In genomic region chr6:112218563-112218962, GRCh38 we compare ENCODE assay signal across 17 cellular contexts. TPM values are rescaled to one million over a fixed set of nuclear protein-coding genes. Genes with fewer than 3 reads are reported as not detected.
DNase-seq lines count a peak whose midpoint lies in the region; ATAC-seq and TF ChIP-seq lines count a peak whose summit lies in the region.
"Had no signal": no experiment of that assay in that cellular context is flagged by ENCODE, and none has a peak within 500 bp of the region (broad histone marks: within the 10 kb centered on the region; RNA-seq: fewer than 3 reads in every experiment).

No MANE protein-coding gene starts in this region.

- no peak overlapping the region for H2AK9ac ChIP-seq in IMR-90 (replicated peaks; ENCODE audit: low read depth, low read length, poor library complexity)

- H3K4me3 ChIP-seq in IMR-90 (ENCODE audit: insufficient read depth, low read depth, low read length) = no peak overlapping the region
- H3K4me3 ChIP-seq in adipocyte (ENCODE audit: low read length) = no peak overlapping the region
- H3K4me3 ChIP-seq in heart right ventricle = no peak overlapping the region
- H3K4me3 ChIP-seq in sigmoid colon = no peak overlapping the region

- H3K9me3 ChIP-seq in IMR-90 (ENCODE audit: control insufficient read depth, insufficient read depth, low read length) (no peaks in the 10 kb centered on the region), adipocyte (ENCODE audit: control insufficient read depth, low read length) (no peaks in the 10 kb centered on the region), heart right ventricle (no peaks in the 10 kb centered on the region), sigmoid colon (no peaks in the 10 kb centered on the region)

- intact Hi-C loops in IMR-90 (cut with micrococcal nuclease) (loop anchor here (5.0 kb wide), 1 partner anchor 34 kb away; the partner anchor contains the start of gene LAMA4), heart right ventricle (cut with DNase I) (loop anchor here in 5 of 10 donors (5.0 kb wide), 1 partner anchor 34 kb away; the partner anchor contains the start of gene LAMA4 (in 5 of the 5)), sigmoid colon (cut with DNase I) (no loop called here)
- intact Hi-C loops in activated CD4-positive, alpha-beta memory T cell treated with anti-CD3 and anti-CD28 coated beads for 36 hours (cut with micrococcal nuclease) = no loop called here

- TF ChIP-seq POLR2A in IMR-90 (IDR thresholded peaks at IDR 0.05; ENCODE audit: low read depth, low read length) (no peak), sigmoid colon (IDR thresholded peaks at IDR 0.05) (no peak)

- peaks cover 5% of the 10 kb centered on the region; the same call in 1 of the 2 replicates for H3K36me3 ChIP-seq in IMR-90 (ENCODE audit: control insufficient read depth, insufficient read depth, low read length)
- H3K36me3 ChIP-seq in adipocyte (ENCODE audit: control insufficient read depth, insufficient read depth, low read length, severe bottlenecking) = peaks cover 28% of the 10 kb centered on the region
- peaks cover 0 to 29% (median 0%) of the 10 kb centered on the region in 9 donors for H3K36me3 ChIP-seq in heart right ventricle
- peaks cover 0 to 20% (median 7%) of the 10 kb centered on the region in 4 donors for H3K36me3 ChIP-seq in sigmoid colon

- H3K4me1 ChIP-seq in IMR-90 (ENCODE audit: control insufficient read depth, insufficient read depth, low read length) (peaks cover 28% of the 10 kb centered on the region), adipocyte (ENCODE audit: control insufficient read depth, insufficient read depth, low read length) (peaks cover 93% of the 10 kb centered on the region), heart right ventricle (peaks cover 12 to 100% (median 93%) of the 10 kb centered on the region in 9 donors), sigmoid colon (peaks cover 0 to 91% (median 85%) of the 10 kb centered on the region in 4 donors)

- dilution Hi-C loops in IMR-90 (cut with HindIII; ENCODE audit: low sequenced_read_pairs, unreplicated experiment) = no loop called here

- POLR2A ChIA-PET in IMR-90 (lab: Charles Lee; ENCODE audit: unreplicated experiment) = no interaction called here
- POLR2A ChIA-PET in activated CD4-positive, alpha-beta memory T cell treated with anti-CD3 and anti-CD28 coated beads for 36 hours (lab: Charles Lee) = no interaction called here

- H3K27me3 ChIP-seq in IMR-90 (ENCODE audit: control insufficient read depth, insufficient read depth, low read length) (no peaks in the 10 kb centered on the region), adipocyte (replicated peaks; ENCODE audit: control insufficient read depth, insufficient read depth, low read length) (no peaks in the 10 kb centered on the region), heart right ventricle (no peaks in the 10 kb centered on the region), sigmoid colon (no peaks in the 10 kb centered on the region)

- no peaks in the 10 kb centered on the region; a peak in 1 of 4 replicates for H3K79me1 ChIP-seq in IMR-90 (ENCODE audit: low read depth in 1 of 2, low read length in 2 of 2)

- peak overlapping the region; percentile 37 for H2AK5ac ChIP-seq in IMR-90 (ENCODE audit: low read depth, low read length)

- no peak overlapping the region for H3K27ac Mint-ChIP-seq in activated CD4-positive, alpha-beta memory T cell treated with anti-CD3 and anti-CD28 coated beads for 36 hours
- H3K27ac Mint-ChIP-seq: activated naive CD4-positive, alpha-beta T cell treated with anti-CD3 and anti-CD28 coated beads, Interleukin-2, amount 10 ng/mL, durations not matched to agents 7 days and 5 days; T-cell had no signal

- no peak overlapping the region for H2AFZ ChIP-seq in IMR-90 (replicated peaks; ENCODE audit: low read length, poor library complexity)
- H2AFZ ChIP-seq: parathyroid adenoma had no signal

- in situ Hi-C loops in IMR-90 (cut with MboI; ENCODE audit: low sequenced_read_pairs) = no loop called here

- H3K9ac ChIP-seq in IMR-90 (ENCODE audit: low read depth, low read length) (no peak overlapping the region), adipocyte (ENCODE audit: low read length) (peak overlapping the region; percentile 4)
- H3K9ac ChIP-seq: parathyroid adenoma had no signal

- peak overlapping the region; percentile 70 for H3K4ac ChIP-seq in IMR-90 (ENCODE audit: low read depth, low read length)

- H4K8ac ChIP-seq in IMR-90 (ENCODE audit: low read depth in 2 of 2, low read length in 2 of 2) = peak overlapping the region; percentile 10 to 42; a peak in 1 of 4 replicates

- H3K4me2 ChIP-seq in IMR-90 (ENCODE audit: low read depth, low read length) = no peak overlapping the region

- H2BK20ac ChIP-seq in IMR-90 (ENCODE audit: low read depth, low read length) = peak overlapping the region; percentile 20; the same call in 1 of the 2 replicates

- no peaks in the 10 kb centered on the region for H3K9me3 Mint-ChIP-seq in activated CD4-positive, alpha-beta memory T cell treated with anti-CD3 and anti-CD28 coated beads for 36 hours
- H3K9me3 Mint-ChIP-seq: activated naive CD4-positive, alpha-beta T cell treated with anti-CD3 and anti-CD28 coated beads, Interleukin-2, amount 10 ng/mL, durations not matched to agents 7 days and 5 days; T-cell had no signal

- H3K23ac ChIP-seq in IMR-90 (ENCODE audit: low read depth, low read length) = peak overlapping the region; percentile 35

- H3K14ac ChIP-seq in IMR-90 (replicated peaks; ENCODE audit: low read depth, low read length) = peak overlapping the region; percentile 46

- H3K18ac ChIP-seq in IMR-90 (ENCODE audit: low read depth, low read length) = peak overlapping the region; percentile 84

- DNase-seq in IMR-90 = no peak
- DNase-seq in adipocyte (ENCODE audit: low read depth) = no peak
- peak; percentile 56 to 74 for DNase-seq in heart right ventricle
- DNase-seq in sigmoid colon = peak; percentile 90
- no peak for DNase-seq in activated CD4-positive, alpha-beta memory T cell treated with anti-CD3 and anti-CD28 coated beads for 36 hours
- DNase-seq in NCI-H2196 treated with DMSO at 0.1 percent for 48 hours (lab: John Stamatoyannopoulos, UW; ENCODE audit: unreplicated experiment) = no peak
- DNase-seq: activated CD4-positive, alpha-beta T cell treated with anti-CD3 and anti-CD28 coated beads for 4 hours; activated naive CD4-positive, alpha-beta T cell treated with anti-CD3 and anti-CD28 coated beads, Interleukin-2, amount 10 ng/mL, durations not matched to agents 7 days and 5 days; glutamatergic neuron; mammary epithelial cell; stimulated activated CD4-positive, alpha-beta T cell treated with anti-CD3 and anti-CD28 coated beads, Interleukin-1b, Interleukin-23, amount 100 ng/mL, for 48 hours; stimulated activated naive CD4-positive, alpha-beta T cell; T-cell had no signal

- H3K27ac ChIP-seq in IMR-90 (ENCODE audit: insufficient read depth, low read length) (peak overlapping the region; percentile 2), heart right ventricle (peak overlapping the region; percentile 6 to 86 (median 70)), sigmoid colon (peak overlapping the region; percentile 79 to 89 (median 84))
- H3K27ac ChIP-seq: C4-2B, parathyroid adenoma had no signal

- H3K4me1 Mint-ChIP-seq in activated CD4-positive, alpha-beta memory T cell treated with anti-CD3 and anti-CD28 coated beads for 36 hours (ENCODE audit: low read depth) = no peaks in the 10 kb centered on the region
- H3K4me1 Mint-ChIP-seq: activated naive CD4-positive, alpha-beta T cell treated with anti-CD3 and anti-CD28 coated beads, Interleukin-2, amount 10 ng/mL, durations not matched to agents 7 days and 5 days had no signal

- H2BK15ac ChIP-seq in IMR-90 (ENCODE audit: low read depth, low read length) = peak overlapping the region; percentile 54; the same call in 2 of the 3 replicates

- peaks cover 6% of the 10 kb centered on the region for H3K27me3 Mint-ChIP-seq in activated CD4-positive, alpha-beta memory T cell treated with anti-CD3 and anti-CD28 coated beads for 36 hours

- peak overlapping the region; percentile 57 for H4K91ac ChIP-seq in IMR-90 (ENCODE audit: insufficient read depth, low read depth, low read length)

- TF ChIP-seq CTCF in IMR-90 (conservative IDR thresholded peaks at IDR 0.05; ENCODE audit: low read depth, low read length) = no peak
- TF ChIP-seq CTCF in heart right ventricle (IDR thresholded peaks at IDR 0.05) = no peak
- TF ChIP-seq CTCF in sigmoid colon (IDR thresholded peaks at IDR 0.05) = no peak

- ATAC-seq in IMR-90 (ENCODE audit: low read depth) = no peak
- ATAC-seq in heart right ventricle = peak; percentile 12 to 91 (median 53)
- no peak for ATAC-seq in HG02840 (IDR thresholded peaks at IDR 0.05; ENCODE audit: low FRiP score, unreplicated experiment)
- ATAC-seq in HG03442 (IDR thresholded peaks at IDR 0.05; ENCODE audit: unreplicated experiment) = no peak
- ATAC-seq: T-cell had no signal

- peak overlapping the region; percentile 37; the same call in 1 of the 2 replicates for H2BK120ac ChIP-seq in IMR-90 (ENCODE audit: low read depth, low read length)

- no peak overlapping the region for H3K56ac ChIP-seq in IMR-90 (ENCODE audit: extremely low read depth, insufficient read depth, low read length)

- H4K5ac ChIP-seq in IMR-90 (ENCODE audit: low read depth, low read length) = peak overlapping the region; percentile 73

- TF ChIP-seq EP300 in sigmoid colon (IDR thresholded peaks at IDR 0.05) = peak in 3 of 4 donors; percentile 8 to 62 (median 11)

- BruUV-seq in IMR-90 (replicated peaks; lab: Mats Ljungman, UMichigan) = no TSS peak

- whole genome bisulfite sequencing in IMR-90 (ENCODE audit: extremely low coverage in 2 of 2, insufficient read length in 1 of 2), 2 experiments = no CpG with 5 or more reads among the region's 5 CpGs
- WGBS in heart right ventricle, 2 donors = 27 to 39% methylated on average over 5 of the region's 5 CpGs
- 87 to 94% methylated on average over 5 of the region's 5 CpGs for whole genome bisulfite sequencing in sigmoid colon, 2 donors

- H3K9me1 ChIP-seq in IMR-90 (ENCODE audit: insufficient read depth, low read length) = peaks cover 5% of the 10 kb centered on the region

- no peaks in the 10 kb centered on the region for H4K20me1 ChIP-seq in IMR-90 (ENCODE audit: insufficient read depth, low read length)

- no peak for TF ChIP-seq RAD21 in IMR-90 (IDR thresholded peaks at IDR 0.05; ENCODE audit: low read length)

- CTCF ChIA-PET in IMR-90 (lab: Yijun Ruan, JAX) = no interaction called here
- CTCF ChIA-PET in activated CD4-positive, alpha-beta memory T cell treated with anti-CD3 and anti-CD28 coated beads for 36 hours (lab: Charles Lee) = no interaction called here

- peak overlapping the region; percentile 59 for H2BK5ac ChIP-seq in IMR-90 (ENCODE audit: low read depth, low read length, poor library complexity, severe bottlenecking)

- H3K4me3 Mint-ChIP-seq in activated CD4-positive, alpha-beta memory T cell treated with anti-CD3 and anti-CD28 coated beads for 36 hours = no peak overlapping the region
- H3K4me3 Mint-ChIP-seq: activated naive CD4-positive, alpha-beta T cell treated with anti-CD3 and anti-CD28 coated beads, Interleukin-2, amount 10 ng/mL, durations not matched to agents 7 days and 5 days; T-cell had no signal

- H3K36me3 Mint-ChIP-seq in activated CD4-positive, alpha-beta memory T cell treated with anti-CD3 and anti-CD28 coated beads for 36 hours = no peaks in the 10 kb centered on the region
- H3K36me3 Mint-ChIP-seq: activated naive CD4-positive, alpha-beta T cell treated with anti-CD3 and anti-CD28 coated beads, Interleukin-2, amount 10 ng/mL, durations not matched to agents 7 days and 5 days; T-cell had no signal

RNA-seq across cellular contexts. Expression of gene LAMA4, which starts 35.8 kb away (rescaled TPM):
- total RNA-seq in IMR-90 (2012; rRNA removed) (29.7 and 35.8 TPM in 2 replicates), heart right ventricle (100 to 1,000 TPM in 1 of 10 donors, 10 to 100 TPM in 9; 35.4 to 103 (median 82.5) TPM), sigmoid colon (100 to 1,000 TPM in 3 of 4 donors, 10 to 100 TPM in 1; 95.3 to 225 (median 140) TPM)
- polyA plus RNA-seq in IMR-90 (2012; rRNA removed) (28.9 and 33.9 TPM in 2 replicates), heart right ventricle (10 to 100 TPM; 23.7 to 92.5 TPM), sigmoid colon (10 to 100 TPM in 1 of 3 donors, 1 to 10 TPM in 2; 6.9 to 16.6 (median 9.0) TPM)
- polyA plus RNA-seq in IMR-90 (2012; cell fraction: cytosol; rRNA removed) = 51.0 and 61.1 TPM in 2 replicates
- 36.2 and 63.2 TPM in 2 replicates for polyA plus RNA-seq in IMR-90 (2012; cell fraction: nucleus; rRNA removed; ENCODE audit: low replicate concordance)
- not detected for total RNA-seq in activated CD4-positive, alpha-beta memory T cell treated with anti-CD3 and anti-CD28 coated beads for 36 hours

Comparison
In these comparisons a context has a peak if more than half of its experiments do, and no peak if none do; other contexts are left out.
1. ATAC-seq: peak in heart right ventricle (8 of 8); none in IMR-90 (single experiment), HG02840 (single experiment) and HG03442 (single experiment).
2. DNase-seq: peak in heart right ventricle (2 of 2) and sigmoid colon (single experiment); none in IMR-90 (single experiment), adipocyte (single experiment), activated CD4-positive, alpha-beta memory T cell treated with anti-CD3 and anti-CD28 coated beads for 36 hours (single experiment) and NCI-H2196 treated with DMSO at 0.1 percent for 48 hours (single experiment).
3. H3K27ac ChIP-seq: peak in every context shown above with its lines; median percentile 84 in sigmoid colon; 70 in heart right ventricle; 2 in IMR-90.
4. RNA of gene LAMA4, which starts 35.8 kb away (total RNA-seq): 95.3 to 225 TPM in sigmoid colon, 35.4 to 103 TPM in heart right ventricle and 29.7 to 35.8 TPM in IMR-90; not detected in activated CD4-positive, alpha-beta memory T cell treated with anti-CD3 and anti-CD28 coated beads for 36 hours; every median in the first group is over 10 times any median in the second.